In the genomic region with DNA sequence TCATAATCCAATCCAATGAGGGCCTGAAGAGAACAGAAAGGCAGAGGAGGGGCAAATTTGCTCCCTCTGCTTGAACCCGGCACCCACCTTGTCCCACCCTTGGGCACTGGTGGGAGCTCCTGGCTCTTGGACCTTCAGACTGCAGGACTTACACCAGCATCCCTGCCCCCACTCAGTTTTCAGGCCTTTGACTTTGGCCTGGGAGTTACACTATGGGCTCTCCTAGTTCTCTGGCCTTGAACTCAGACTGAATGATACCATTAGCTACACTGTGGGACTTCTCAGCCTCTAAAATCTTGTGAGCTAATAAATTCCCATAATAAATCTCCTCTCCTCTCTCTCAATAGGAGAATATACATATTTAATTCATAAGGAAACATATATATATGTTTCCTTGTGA, we compare ENCODE assay signal across 22 cellular contexts.
"Had no signal": no experiment of that assay in that cellular context is flagged by ENCODE, and none has a peak within 500 bp of the region (broad histone marks: within the 10 kb centered on the region; RNA-seq: fewer than 3 reads in every experiment).

No MANE protein-coding gene starts in this region.

- ATAC-seq: K562, Panc1, PC-3 had no signal

- FAIRE-seq: K562 had no signal

- H3K27me3 Mint-ChIP-seq: IgD-negative memory B cell had no signal

- H3K36me3 Mint-ChIP-seq: IgD-negative memory B cell had no signal

- H3K27ac ChIP-seq: RWPE1 had no signal

- H3K4me3 Mint-ChIP-seq: IgD-negative memory B cell had no signal

- H3K27ac Mint-ChIP-seq: IgD-negative memory B cell had no signal

- H3K4me1 Mint-ChIP-seq: IgD-negative memory B cell had no signal

- H3K9me3 ChIP-seq: SK-N-SH had no signal

- H3K4me3 ChIP-seq: K562 had no signal

- DNase-seq: NCI-H1092; NCI-H1105 treated with DMSO at 0.1 percent for 48 hours; NCI-H1417 treated with DMSO at 0.1 percent for 48 hours; NCI-H146; NCI-H187; NCI-H2029; NCI-H2081 treated with DMSO at 0.1 percent for 48 hours; NCI-H2171; NCI-H226; NCI-H446; NCI-H510A; NCI-H524 treated with DMSO at 0.1 percent for 48 hours; NCI-H69; NCI-H774; NK-92 treated with Interleukin-12 subunit alpha and Interleukin-12 subunit beta, amount 100 ng/mL, for 24 hours; PC-3; SHP77; SK-N-SH had no signal

- H3K9me3 Mint-ChIP-seq: IgD-negative memory B cell had no signal
